ENCODE assay signal across 14 cellular contexts in the genomic region with DNA sequence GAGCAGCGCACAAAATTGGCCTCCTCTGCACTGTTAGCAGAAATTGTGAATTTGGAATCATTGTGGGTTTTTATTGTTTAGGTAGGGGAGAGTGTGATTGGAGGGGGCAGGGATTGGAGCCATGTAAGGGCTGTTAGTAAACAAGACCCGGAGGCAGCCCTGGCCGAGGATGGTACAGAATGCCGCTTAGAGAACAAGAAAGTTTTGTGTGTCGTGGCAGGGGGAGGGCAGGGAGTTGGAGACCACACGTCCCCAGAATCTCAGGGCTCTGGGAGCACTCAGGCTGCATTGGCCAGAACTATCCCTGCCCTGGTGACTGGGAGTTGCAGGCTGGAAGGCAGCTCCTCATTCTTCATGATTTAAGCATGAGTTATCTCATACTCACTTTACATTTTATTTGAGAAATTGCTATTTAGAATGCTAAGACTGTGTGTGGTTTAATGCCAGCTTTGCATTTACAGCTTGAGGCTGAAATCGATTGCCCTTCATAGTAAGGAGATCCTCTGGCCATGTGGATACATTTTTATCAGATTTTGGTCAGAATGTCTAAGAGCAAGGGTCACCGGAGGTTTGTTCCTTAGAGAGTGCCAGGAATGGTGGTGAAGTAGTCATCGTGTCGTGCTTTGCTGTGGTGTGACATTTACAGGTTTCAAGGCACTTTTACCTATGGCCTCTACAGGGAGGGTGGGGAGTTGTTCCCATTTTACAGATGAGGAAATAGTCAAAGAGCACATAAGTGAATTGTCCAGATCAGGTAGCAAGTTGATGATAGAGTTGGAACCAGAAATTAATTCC. TPM values are rescaled to one million over a fixed set of nuclear protein-coding genes. Genes with fewer than 3 reads are reported as not detected.
DNase-seq lines count a peak whose midpoint lies in the region; ATAC-seq and TF ChIP-seq lines count a peak whose summit lies in the region.
"Had no signal": no experiment of that assay in that cellular context is flagged by ENCODE, and none has a peak within 500 bp of the region (broad histone marks: within the 10 kb centered on the region; RNA-seq: fewer than 3 reads in every experiment).

No MANE protein-coding gene starts in this region.

- H3K9me3 Mint-ChIP-seq in activated naive CD4-positive, alpha-beta T cell treated with anti-CD3 and anti-CD28 coated beads, Interleukin-2, amount 50 U/mL, for 24 hours, result no peaks in the 10 kb centered on the region
- H3K9me3 Mint-ChIP-seq in activated naive CD4-positive, alpha-beta T cell treated with anti-CD3 and anti-CD28 coated beads, Interleukin-2, amount 10 ng/mL, durations not matched to agents 7 days and 5 days, result no peaks in the 10 kb centered on the region
- peaks cover 0 to 2% (median 0%) of the 10 kb centered on the region in 11 donors for H3K9me3 Mint-ChIP-seq in naive thymus-derived CD4-positive, alpha-beta T cell
- H3K9me3 Mint-ChIP-seq in type B pancreatic cell, result no peaks in the 10 kb centered on the region

- CTCF ChIA-PET in activated naive CD4-positive, alpha-beta T cell treated with anti-CD3 and anti-CD28 coated beads, Interleukin-2, amount 10 ng/mL, durations not matched to agents 7 days and 5 days (lab: Charles Lee), result no interaction called here
- CTCF ChIA-PET in naive thymus-derived CD4-positive, alpha-beta T cell (lab: Charles Lee), result interaction anchor here (0.6 kb wide), 1 partner anchor 127 kb away, joined by 3 read pairs; no protein-coding TSS in a partner anchor

- H3K27me3 Mint-ChIP-seq in activated naive CD4-positive, alpha-beta T cell treated with anti-CD3 and anti-CD28 coated beads, Interleukin-2, amount 50 U/mL, for 24 hours, result no peaks in the 10 kb centered on the region
- no peaks in the 10 kb centered on the region for H3K27me3 Mint-ChIP-seq in activated naive CD4-positive, alpha-beta T cell treated with anti-CD3 and anti-CD28 coated beads, Interleukin-2, amount 10 ng/mL, durations not matched to agents 7 days and 5 days
- H3K27me3 Mint-ChIP-seq in naive thymus-derived CD4-positive, alpha-beta T cell, result no peaks in the 10 kb centered on the region
- no peaks in the 10 kb centered on the region for H3K27me3 Mint-ChIP-seq in type B pancreatic cell

- TF ChIP-seq CTCF in type B pancreatic cell (conservative IDR thresholded peaks at IDR 0.05), result no peak

- H3K9me3 ChIP-seq in naive thymus-derived CD4-positive, alpha-beta T cell (ENCODE audit: control insufficient read depth in 2 of 3, low read length in 3 of 3), result no peaks in the 10 kb centered on the region
- H3K9me3 ChIP-seq in HAP-1, result no peaks in the 10 kb centered on the region
- H3K9me3 ChIP-seq: neutrophil, upper lobe of left lung had no signal

- peaks cover 13% of the 10 kb centered on the region for H3K36me3 Mint-ChIP-seq in activated naive CD4-positive, alpha-beta T cell treated with anti-CD3 and anti-CD28 coated beads, Interleukin-2, amount 50 U/mL, for 24 hours
- peaks cover 41% of the 10 kb centered on the region for H3K36me3 Mint-ChIP-seq in activated naive CD4-positive, alpha-beta T cell treated with anti-CD3 and anti-CD28 coated beads, Interleukin-2, amount 10 ng/mL, durations not matched to agents 7 days and 5 days
- H3K36me3 Mint-ChIP-seq in naive thymus-derived CD4-positive, alpha-beta T cell, result peaks cover 6 to 50% (median 16%) of the 10 kb centered on the region in 5 donors
- peaks cover 25% of the 10 kb centered on the region for H3K36me3 Mint-ChIP-seq in type B pancreatic cell

- in situ Hi-C loops in HAP-1 (cut with MboI; ENCODE audit: low sequenced_read_pairs), result no loop called here

- intact Hi-C loops in naive thymus-derived CD4-positive, alpha-beta T cell (cut with micrococcal nuclease), result no loop called here

- peak overlapping the region; percentile 79 for H3K27ac Mint-ChIP-seq in activated naive CD4-positive, alpha-beta T cell treated with anti-CD3 and anti-CD28 coated beads, Interleukin-2, amount 50 U/mL, for 24 hours
- no peak overlapping the region for H3K27ac Mint-ChIP-seq in activated naive CD4-positive, alpha-beta T cell treated with anti-CD3 and anti-CD28 coated beads, Interleukin-2, amount 10 ng/mL, durations not matched to agents 7 days and 5 days
- H3K27ac Mint-ChIP-seq in naive thymus-derived CD4-positive, alpha-beta T cell, result peak overlapping the region in 8 of 9 donors; percentile 13 to 90 (median 64)
- peak overlapping the region; percentile 16 for H3K27ac Mint-ChIP-seq in type B pancreatic cell

- POLR2A ChIA-PET in naive thymus-derived CD4-positive, alpha-beta T cell (lab: Charles Lee), result no interaction called here

- H3K4me3 Mint-ChIP-seq in activated naive CD4-positive, alpha-beta T cell treated with anti-CD3 and anti-CD28 coated beads, Interleukin-2, amount 50 U/mL, for 24 hours, result no peak overlapping the region
- H3K4me3 Mint-ChIP-seq in activated naive CD4-positive, alpha-beta T cell treated with anti-CD3 and anti-CD28 coated beads, Interleukin-2, amount 10 ng/mL, durations not matched to agents 7 days and 5 days, result no peak overlapping the region
- H3K4me3 Mint-ChIP-seq in naive thymus-derived CD4-positive, alpha-beta T cell, result no peak overlapping the region
- H3K4me3 Mint-ChIP-seq in type B pancreatic cell, result no peak overlapping the region

- H3K4me1 Mint-ChIP-seq in activated naive CD4-positive, alpha-beta T cell treated with anti-CD3 and anti-CD28 coated beads, Interleukin-2, amount 50 U/mL, for 24 hours, result peaks cover 82% of the 10 kb centered on the region
- H3K4me1 Mint-ChIP-seq in activated naive CD4-positive, alpha-beta T cell treated with anti-CD3 and anti-CD28 coated beads, Interleukin-2, amount 10 ng/mL, durations not matched to agents 7 days and 5 days, result peaks cover 46% of the 10 kb centered on the region
- H3K4me1 Mint-ChIP-seq in naive thymus-derived CD4-positive, alpha-beta T cell, result peaks cover 53 to 85% (median 76%) of the 10 kb centered on the region in 7 donors
- H3K4me1 Mint-ChIP-seq in type B pancreatic cell (ENCODE audit: unreplicated experiment), result peaks cover 24% of the 10 kb centered on the region

- H3K4me3 ChIP-seq in naive thymus-derived CD4-positive, alpha-beta T cell (ENCODE audit: low read length), result no peak overlapping the region
- H3K4me3 ChIP-seq in HAP-1, result no peak overlapping the region
- H3K4me3 ChIP-seq: upper lobe of left lung had no signal

- H3K4me1 ChIP-seq in naive thymus-derived CD4-positive, alpha-beta T cell (ENCODE audit: control insufficient read depth in 2 of 2, insufficient read depth in 2 of 2, low read length in 2 of 2), result peaks cover 10 to 32% of the 10 kb centered on the region in 2 donors
- peaks cover 2% of the 10 kb centered on the region; the same call in 1 of the 2 replicates for H3K4me1 ChIP-seq in HAP-1

- peak overlapping the region; percentile 99 for H3K27ac ChIP-seq in caudate nucleus (ENCODE audit: low read depth, low read length)
- no peak overlapping the region for H3K27ac ChIP-seq in naive thymus-derived CD4-positive, alpha-beta T cell (ENCODE audit: low read depth, low read length)
- H3K27ac ChIP-seq: epithelial cell of prostate, neutrophil, upper lobe of left lung had no signal

- no peak for ATAC-seq in naive thymus-derived CD4-positive, alpha-beta T cell
- ATAC-seq: HCT116 had no signal

- DNase-seq in activated naive CD4-positive, alpha-beta T cell treated with anti-CD3 and anti-CD28 coated beads, Interleukin-2, amount 10 ng/mL, durations not matched to agents 7 days and 5 days, result no peak
- DNase-seq in caudate nucleus (lab: John Stamatoyannopoulos, UW), result peak in 59 of 61 donors; percentile 37 to 97 (median 85)
- DNase-seq in naive thymus-derived CD4-positive, alpha-beta T cell, result no peak
- DNase-seq in type B pancreatic cell (ENCODE audit: extremely low spot score, unreplicated experiment), result no peak
- DNase-seq in SKM-1 treated with dmso at 0.1 percent for 144 hours (lab: John Stamatoyannopoulos, UW; ENCODE audit: unreplicated experiment), result no peak
- no peak for DNase-seq in HAP-1 (ENCODE audit: low spot score in 2 of 2)
- no peak for DNase-seq in stimulated activated CD4-positive, alpha-beta T cell treated with anti-CD3 and anti-CD28 coated beads, Interleukin-4, amount 100 ng/mL, for 4 hours
- DNase-seq: activated CD4-positive, CD25-positive, alpha-beta regulatory T cell treated with anti-CD3 and anti-CD28 coated beads, Interleukin-2, amount 50 U/mL, for 72 hours; DMS153; upper lobe of left lung had no signal

- H3K36me3 ChIP-seq in naive thymus-derived CD4-positive, alpha-beta T cell (ENCODE audit: control insufficient read depth in 2 of 3, insufficient read depth in 3 of 3, low read length in 3 of 3), result peaks cover 0 to 45% (median 5%) of the 10 kb centered on the region in 3 experiments
- peaks cover 37% of the 10 kb centered on the region for H3K36me3 ChIP-seq in HAP-1 (replicated peaks)

- no peaks in the 10 kb centered on the region for H3K27me3 ChIP-seq in naive thymus-derived CD4-positive, alpha-beta T cell (ENCODE audit: control insufficient read depth in 2 of 2, insufficient read depth in 2 of 2, low read length in 2 of 2)
- H3K27me3 ChIP-seq in HAP-1 (ENCODE audit: low read depth), result no peaks in the 10 kb centered on the region
- H3K27me3 ChIP-seq: neutrophil, upper lobe of left lung had no signal

RNA-seq across cellular contexts. Expression of a gene that starts 56.9 kb away (rescaled TPM):
- total RNA-seq in naive thymus-derived CD4-positive, alpha-beta T cell, result 10 to 100 TPM; 33.1 to 67.8 (median 47.5) TPM
- polyA plus RNA-seq in naive thymus-derived CD4-positive, alpha-beta T cell, result 10 to 100 TPM in 1 of 2 donors, 1 to 10 TPM in 1; 9.1 to 15.8 TPM
- 33.4 and 49.7 TPM in 2 replicates for total RNA-seq in type B pancreatic cell (ENCODE audit: low replicate concordance)

Comparison
In these comparisons a context has a peak if more than half of its experiments do, and no peak if none do; other contexts are left out.
1. DNase-seq: peak in caudate nucleus (59 of 61); none in activated naive CD4-positive, alpha-beta T cell treated with anti-CD3 and anti-CD28 coated beads, Interleukin-2, amount 10 ng/mL, durations not matched to agents 7 days and 5 days (single experiment), naive thymus-derived CD4-positive, alpha-beta T cell (0 of 9), type B pancreatic cell (single experiment), SKM-1 treated with dmso at 0.1 percent for 144 hours (single experiment), HAP-1 (0 of 2) and stimulated activated CD4-positive, alpha-beta T cell treated with anti-CD3 and anti-CD28 coated beads, Interleukin-4, amount 100 ng/mL, for 4 hours (0 of 2).